In genomic region chr3:82839871-82840270, GRCh38 we compare ENCODE assay signal across 9 cellular contexts.
"Had no signal": no experiment of that assay in that cellular context is flagged by ENCODE, and none has a peak within 500 bp of the region (broad histone marks: within the 10 kb centered on the region; RNA-seq: fewer than 3 reads in every experiment).

No MANE protein-coding gene starts in this region.

- H3K27ac ChIP-seq: GM23248 had no signal

- ATAC-seq: GM23338, HCT116 had no signal

- H3K4me2 ChIP-seq: GM23338 had no signal

- H3K9me3 ChIP-seq: HAP-1 had no signal

- H3K36me3 ChIP-seq: HAP-1 had no signal

- DNase-seq: GM23248, GOT3, H7, H9, HCEC 1CT, HFFc6 had no signal

- H3K4me3 Mint-ChIP-seq: GM23338, H9, HFFc6 had no signal

- H3K9ac ChIP-seq: GM23248 had no signal

- H3K4me3 ChIP-seq: GM23248, GM23338, HAP-1 had no signal

- H2AFZ ChIP-seq: GM23248, GM23338 had no signal

- H3K27ac Mint-ChIP-seq: GM23338, H9, HFFc6 had no signal
